Comparison of ENCODE assay signal across 1 cellular context in the genomic region with DNA sequence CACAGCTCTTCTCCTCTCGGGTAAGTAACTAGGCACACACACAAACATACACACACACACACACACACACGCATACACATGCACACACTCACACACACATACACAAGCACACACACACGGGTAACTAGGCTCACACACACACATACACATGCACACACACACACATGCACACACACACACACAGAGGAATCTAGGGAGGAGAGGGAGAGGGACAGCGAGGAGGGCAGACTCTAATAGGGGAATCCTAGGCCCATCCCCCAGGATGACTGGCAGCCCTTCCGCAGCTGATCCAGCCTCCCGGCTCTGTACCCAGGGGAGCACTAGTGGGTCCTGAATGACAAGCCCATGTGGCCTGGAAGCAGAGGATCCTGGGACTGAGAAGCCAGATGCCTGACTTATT.
TF ChIP-seq lines count a peak whose summit lies in the region.

No MANE protein-coding gene starts in this region.

TF ChIP-seq in H1, 55 proteins besides CTCF, POLR2A, EP300 and RAD21:
- TF ChIP-seq JUN (IDR thresholded peaks at IDR 0.05; ENCODE audit: low read depth, low read length) (no peak), CTBP2 (IDR thresholded peaks at IDR 0.05; ENCODE audit: borderline replicate concordance, insufficient read depth, insufficient read length, low read length) (no peak), KDM5A (IDR thresholded peaks at IDR 0.05; ENCODE audit: low read length) (no peak), JUND (IDR thresholded peaks at IDR 0.05; ENCODE audit: low read length) (no peak)
